Comparison of ENCODE assay signal across 9 cellular contexts in the genomic region with DNA sequence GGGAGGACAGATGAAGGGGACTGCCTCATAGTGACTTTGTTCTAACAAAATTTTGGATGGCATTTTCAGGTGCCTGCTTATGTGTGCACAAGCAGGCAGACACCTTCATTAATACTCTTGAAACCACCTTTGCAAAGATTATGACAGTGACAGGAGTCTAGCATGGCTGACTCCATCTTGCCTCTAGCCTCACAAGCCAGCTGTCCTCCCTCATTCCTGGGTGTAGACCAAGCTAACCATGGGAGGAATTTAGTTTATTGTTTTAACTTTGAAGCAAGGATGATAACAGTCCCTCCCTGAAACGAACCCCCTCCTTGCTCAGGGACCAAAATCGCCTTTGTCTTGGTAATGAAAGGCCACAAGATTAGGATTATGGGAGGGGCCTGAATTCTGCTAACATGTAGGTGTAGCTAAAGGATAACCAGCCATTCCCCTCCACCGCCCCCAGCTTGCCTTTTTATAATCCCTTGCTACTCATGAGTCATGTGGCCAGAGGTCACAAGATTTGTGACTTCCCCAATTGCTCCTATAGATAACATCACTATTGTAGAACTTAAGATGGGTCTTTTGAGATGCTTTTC.
A peak's percentile ranks its signal among the peaks of the same experiment; 100 is the strongest.
DNase-seq lines count a peak whose midpoint lies in the region; ATAC-seq and TF ChIP-seq lines count a peak whose summit lies in the region.
"Had no signal": no experiment of that assay in that cellular context is flagged by ENCODE, and none has a peak within 500 bp of the region (broad histone marks: within the 10 kb centered on the region; RNA-seq: fewer than 3 reads in every experiment).

No MANE protein-coding gene starts in this region.

- WGBS in GM23248 (ENCODE audit: low coverage in 1 of 2, low lambda C conversion rate in 2 of 2, missing lambda C conversion rate in 2 of 2), 2 experiments: 21 to 35% methylated on average over 3 of the region's 3 CpGs
- WGBS in endodermal cell (ENCODE audit: insufficient coverage in 1 of 2, insufficient read length in 1 of 2), 2 experiments: 58% methylated on average over 3 of the region's 3 CpGs; no CpG with 5 or more reads in 1 of the 2 experiments

- no peak overlapping the region for H3K4me3 ChIP-seq in GM23248
- H3K4me3 ChIP-seq in PC-3 (ENCODE audit: low read length): peak overlapping the region; percentile 33; the same call in 1 of the 2 replicates
- H3K4me3 ChIP-seq in endodermal cell (ENCODE audit: low read length): no peak overlapping the region

- H3F3A ChIP-seq in GM23248 (ENCODE audit: insufficient read depth) (peaks cover 18% of the 10 kb centered on the region), PC-3 (ENCODE audit: low read length, unreplicated experiment) (peaks cover 15% of the 10 kb centered on the region)

- H3K27me3 ChIP-seq in GM23248 (replicated peaks; ENCODE audit: insufficient read depth) (no peaks in the 10 kb centered on the region), PC-3 (ENCODE audit: low read length) (no peaks in the 10 kb centered on the region), endodermal cell (ENCODE audit: control insufficient read depth, insufficient read depth, low read length, poor library complexity, severe bottlenecking) (no peaks in the 10 kb centered on the region)

- POLR2A ChIA-PET in PC-3 (lab: Charles Lee; ENCODE audit: unreplicated experiment): interaction anchor here (0.7 kb wide), 1 partner anchor 39 kb away, joined by 3 read pairs; no protein-coding TSS in a partner anchor

- H3K9me2 ChIP-seq in GM23248 (ENCODE audit: insufficient read depth) (no peaks in the 10 kb centered on the region), PC-3 (replicated peaks; ENCODE audit: low read length) (no peaks in the 10 kb centered on the region)

- peak; percentile 61 for DNase-seq in GM23248
- DNase-seq in PC-3: peak; percentile 81
- DNase-seq in endodermal cell: peak; percentile 75
- DNase-seq in pons (ENCODE audit: low spot score): peak; percentile 42
- DNase-seq in Kasumi-1 (lab: John Stamatoyannopoulos, UW): no peak
- DNase-seq in activated CD4-positive, alpha-beta T cell treated with anti-CD3 and anti-CD28 coated beads for 48 hours: no peak
- DNase-seq: activated CD4-positive, alpha-beta T cell treated with anti-CD3 and anti-CD28 coated beads, Interleukin-2, amount 50 U/mL, for 4 hours had no signal

- H3K9me3 ChIP-seq in GM23248 (ENCODE audit: low read depth): no peaks in the 10 kb centered on the region
- H3K9me3 ChIP-seq in PC-3 (ENCODE audit: low read length): no peaks in the 10 kb centered on the region
- no peaks in the 10 kb centered on the region for H3K9me3 ChIP-seq in endodermal cell (ENCODE audit: control insufficient read depth, low read length)

- TF ChIP-seq CTCF in PC-3 (conservative IDR thresholded peaks at IDR 0.05; ENCODE audit: low read depth, low read length) (no peak), endodermal cell (conservative IDR thresholded peaks at IDR 0.05) (no peak)

- no peak overlapping the region for H3K4me3 Mint-ChIP-seq in endodermal cell

- no peaks in the 10 kb centered on the region for H3K27me3 Mint-ChIP-seq in endodermal cell (ENCODE audit: insufficient read depth)

- H3K4me2 ChIP-seq in GM23248 (ENCODE audit: unreplicated experiment): peak overlapping the region; percentile 63
- peak overlapping the region; percentile 76 for H3K4me2 ChIP-seq in PC-3 (ENCODE audit: low read length)

- H2AFZ ChIP-seq in GM23248 (no peak overlapping the region), PC-3 (ENCODE audit: low read length) (no peak overlapping the region)

- ATAC-seq in PC-3: peak; percentile 50
- ATAC-seq in HG03432 (IDR thresholded peaks at IDR 0.05; ENCODE audit: unreplicated experiment): no peak
- no peak for ATAC-seq in GM19351 (IDR thresholded peaks at IDR 0.05; ENCODE audit: unreplicated experiment)

- H4K20me1 ChIP-seq in GM23248 (ENCODE audit: insufficient read depth): no peaks in the 10 kb centered on the region
- no peaks in the 10 kb centered on the region for H4K20me1 ChIP-seq in PC-3 (ENCODE audit: low read length)

- CTCF ChIA-PET in PC-3 (lab: Charles Lee): no interaction called here

- intact Hi-C loops in PC-3 (cut with micrococcal nuclease): loop anchor here (1.0 kb wide), 2 partner anchors 22 to 135 kb away; partner anchors contain the start of gene TRERF1

- H3K27ac ChIP-seq in GM23248: peak overlapping the region; percentile 82
- peak overlapping the region; percentile 99 for H3K27ac ChIP-seq in PC-3 (ENCODE audit: low read length)
- H3K27ac ChIP-seq in endodermal cell (ENCODE audit: low read depth, low read length): no peak overlapping the region

- H3K4me1 Mint-ChIP-seq in endodermal cell: peaks cover 28% of the 10 kb centered on the region

- peaks cover 2% of the 10 kb centered on the region for H3K9me3 Mint-ChIP-seq in endodermal cell

- H3K9ac ChIP-seq in GM23248 (peak overlapping the region; percentile 32), PC-3 (ENCODE audit: low read length) (peak overlapping the region; percentile 84), endodermal cell (ENCODE audit: extremely low read depth, low read length, poor library complexity, severe bottlenecking) (no peak overlapping the region)

- H3K36me3 ChIP-seq in GM23248 (ENCODE audit: low read depth) (no peaks in the 10 kb centered on the region), PC-3 (ENCODE audit: low read depth, low read length) (0 out of 2 replicates have a peak, but pooled peaks cover 3% of the 10 kb centered on the region), endodermal cell (ENCODE audit: control insufficient read depth, insufficient read depth, low read length) (no peaks in the 10 kb centered on the region)

- H3K79me2 ChIP-seq in GM23248 (ENCODE audit: insufficient read depth): peaks cover 20% of the 10 kb centered on the region
- H3K79me2 ChIP-seq in PC-3 (ENCODE audit: low read length): peaks cover 63% of the 10 kb centered on the region

- TSS peak; percentile 32 for BruUV-seq in PC-3 (replicated peaks; lab: Mats Ljungman, UMichigan)

- in situ Hi-C loops in GM23248 (cut with MboI): no loop called here

- no peaks in the 10 kb centered on the region for H3K36me3 Mint-ChIP-seq in endodermal cell (ENCODE audit: low read depth)

- H3K4me1 ChIP-seq in GM23248 (ENCODE audit: insufficient read depth) (peaks cover 43% of the 10 kb centered on the region), PC-3 (ENCODE audit: insufficient read depth, low read length) (peaks cover 65% of the 10 kb centered on the region), endodermal cell (ENCODE audit: control insufficient read depth, insufficient read depth, low read length) (peaks cover 9% of the 10 kb centered on the region)

- peak overlapping the region; percentile 81 for H3K27ac Mint-ChIP-seq in endodermal cell

Comparison
In these comparisons a context has a peak if more than half of its experiments do, and no peak if none do; other contexts are left out.
1. DNase-seq: peak in GM23248 (single experiment), PC-3 (single experiment), endodermal cell (single experiment) and pons (single experiment); none in Kasumi-1 (0 of 2) and activated CD4-positive, alpha-beta T cell treated with anti-CD3 and anti-CD28 coated beads for 48 hours (single experiment).